9 cellular contexts compared by ENCODE assay signal in the genomic region with DNA sequence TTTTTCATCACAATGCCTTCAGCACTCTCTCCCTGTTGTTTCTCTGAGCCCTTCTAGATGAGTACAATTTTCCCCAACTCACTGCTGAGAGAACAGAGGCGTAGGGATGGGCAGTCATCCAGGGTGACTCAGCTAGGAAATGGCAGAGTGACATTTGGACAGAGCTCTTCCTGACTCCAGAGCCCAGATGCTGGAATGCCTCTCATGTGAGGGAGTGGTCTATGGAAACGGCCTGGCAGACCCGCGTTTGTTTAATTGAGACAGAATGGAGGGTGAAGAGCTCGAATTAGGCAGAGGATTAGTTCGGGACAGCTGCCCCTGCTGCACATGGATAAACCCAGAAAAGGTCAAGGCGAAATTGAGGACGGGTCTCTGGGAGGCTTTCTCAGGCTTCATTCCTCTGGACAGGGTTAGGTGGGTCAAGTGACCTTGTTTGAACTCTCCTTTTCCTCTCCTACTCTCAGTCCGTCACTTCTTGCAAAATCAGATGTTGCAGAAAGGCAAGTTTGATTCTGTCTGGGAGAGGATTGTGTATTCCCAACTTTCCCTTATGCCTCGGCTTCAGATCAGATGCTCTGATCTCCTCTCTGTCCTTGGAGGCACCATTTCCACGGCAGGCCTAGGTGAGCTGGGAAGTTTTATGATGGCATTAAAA. TPM values are rescaled to one million over a fixed set of nuclear protein-coding genes. Genes with fewer than 3 reads are reported as not detected.
DNase-seq lines count a peak whose midpoint lies in the region; ATAC-seq and TF ChIP-seq lines count a peak whose summit lies in the region.
"Had no signal": no experiment of that assay in that cellular context is flagged by ENCODE, and none has a peak within 500 bp of the region (broad histone marks: within the 10 kb centered on the region; RNA-seq: fewer than 3 reads in every experiment).

No MANE protein-coding gene starts in this region.

- WGBS in mesodermal cell (ENCODE audit: insufficient coverage in 2 of 2), 2 experiments = 48 to 69% methylated on average over 8 of the region's 11 CpGs

- no peak overlapping the region for H3K27ac Mint-ChIP-seq in mesothelial cell of epicardium
- H3K27ac Mint-ChIP-seq in activated naive CD8-positive, alpha-beta T cell treated with anti-CD3 and anti-CD28 coated beads for 36 hours = no peak overlapping the region

- TF ChIP-seq CTCF in AG09309 (IDR thresholded peaks at IDR 0.05; ENCODE audit: control insufficient read depth, insufficient read depth, low read depth, low read length, missing control alignments) = no peak
- no peak for TF ChIP-seq CTCF in epithelial cell of esophagus (IDR thresholded peaks at IDR 0.05; ENCODE audit: insufficient read depth, low read depth, low read length, missing control alignments)
- TF ChIP-seq CTCF in mesothelial cell of epicardium (IDR thresholded peaks at IDR 0.05; ENCODE audit: unreplicated experiment) = no peak

- peaks cover 7% of the 10 kb centered on the region for H3K4me1 Mint-ChIP-seq in mesothelial cell of epicardium
- peaks cover 11% of the 10 kb centered on the region for H3K4me1 Mint-ChIP-seq in activated naive CD8-positive, alpha-beta T cell treated with anti-CD3 and anti-CD28 coated beads for 36 hours

- no peak for ATAC-seq in GM21786 (IDR thresholded peaks at IDR 0.05; ENCODE audit: unreplicated experiment)

- no peaks in the 10 kb centered on the region for H3K36me3 ChIP-seq in mesodermal cell (ENCODE audit: control insufficient read depth, insufficient read depth, low read length)

- H3K4me1 ChIP-seq in mesodermal cell (ENCODE audit: control insufficient read depth, insufficient read depth, low read length, poor library complexity, severe bottlenecking) = peaks cover 34% of the 10 kb centered on the region

- no peaks in the 10 kb centered on the region for H3K9me3 ChIP-seq in mesodermal cell (ENCODE audit: control insufficient read depth, low read length)

- H3K9me3 Mint-ChIP-seq in mesothelial cell of epicardium = no peaks in the 10 kb centered on the region
- H3K9me3 Mint-ChIP-seq in activated naive CD8-positive, alpha-beta T cell treated with anti-CD3 and anti-CD28 coated beads for 36 hours = no peaks in the 10 kb centered on the region

- no peaks in the 10 kb centered on the region for H3K36me3 Mint-ChIP-seq in mesothelial cell of epicardium
- H3K36me3 Mint-ChIP-seq in activated naive CD8-positive, alpha-beta T cell treated with anti-CD3 and anti-CD28 coated beads for 36 hours = no peaks in the 10 kb centered on the region

- H3K27me3 Mint-ChIP-seq in mesothelial cell of epicardium (ENCODE audit: low read depth) = peaks cover 5% of the 10 kb centered on the region
- peaks cover 64% of the 10 kb centered on the region for H3K27me3 Mint-ChIP-seq in activated naive CD8-positive, alpha-beta T cell treated with anti-CD3 and anti-CD28 coated beads for 36 hours

- DNase-seq in AG09309 (ENCODE audit: low read depth) (peak; percentile 29), NCI-H460 (ENCODE audit: extremely low read depth, low read depth) (peak; percentile 61), epithelial cell of esophagus (ENCODE audit: low read depth) (peak; percentile 68), mesothelial cell of epicardium (ENCODE audit: low spot score in 2 of 2, unreplicated experiment in 2 of 2) (no peak), activated gamma-delta T cell treated with Interleukin-2 at 50 U/mL for 16 hours (no peak)
- no peak for DNase-seq in activated naive CD8-positive, alpha-beta T cell treated with anti-CD3 and anti-CD28 coated beads for 36 hours
- DNase-seq: NK-92 treated with Interleukin-12 subunit alpha and Interleukin-12 subunit beta, amount 100 ng/mL, for 24 hours had no signal

- H3K4me3 Mint-ChIP-seq in mesothelial cell of epicardium = no peak overlapping the region
- H3K4me3 Mint-ChIP-seq in activated naive CD8-positive, alpha-beta T cell treated with anti-CD3 and anti-CD28 coated beads for 36 hours = no peak overlapping the region

- no peak overlapping the region for H3K4me3 ChIP-seq in AG09309 (ENCODE audit: control insufficient read depth, low read depth, low read length)
- no peak overlapping the region for H3K4me3 ChIP-seq in epithelial cell of esophagus (ENCODE audit: low read length)
- no peak overlapping the region for H3K4me3 ChIP-seq in mesodermal cell (ENCODE audit: extremely low read depth, insufficient read depth, low read length, poor library complexity, severe bottlenecking)

- peak overlapping the region; percentile 72 for H3K27ac ChIP-seq in mesodermal cell (ENCODE audit: low read depth, low read length, severe bottlenecking)

RNA-seq across cellular contexts. Expression of a gene that starts 7.6 kb away (rescaled TPM):
- total RNA-seq in NCI-H460 (2014; rRNA removed; shearing (Covaris generic)) = 0.20 TPM in 1 of 2 replicates, not detected in the other
- not detected in 2 replicates for polyA plus RNA-seq in NCI-H460 (2014; cell fraction: nucleus; rRNA removed)
- polyA plus RNA-seq in mesodermal cell (2013, experiment 1 of 2) = 149 TPM
- polyA plus RNA-seq in mesodermal cell (2013, experiment 2 of 2) = 134 TPM
- total RNA-seq in mesothelial cell of epicardium = 2.9 to 4.5 TPM (median 3.9 TPM) in 3 replicates
- under 1 TPM; 0.14 to 0.21 TPM for total RNA-seq in activated naive CD8-positive, alpha-beta T cell treated with anti-CD3 and anti-CD28 coated beads for 36 hours

Comparison
In these comparisons a context has a peak if more than half of its experiments do, and no peak if none do; other contexts are left out.
1. DNase-seq: peak in AG09309 (single experiment), NCI-H460 (single experiment) and epithelial cell of esophagus (single experiment); none in mesothelial cell of epicardium (0 of 2), activated gamma-delta T cell treated with Interleukin-2 at 50 U/mL for 16 hours (single experiment) and activated naive CD8-positive, alpha-beta T cell treated with anti-CD3 and anti-CD28 coated beads for 36 hours (single experiment).